Comparison of ENCODE assay signal across 12 cellular contexts in the genomic region with DNA sequence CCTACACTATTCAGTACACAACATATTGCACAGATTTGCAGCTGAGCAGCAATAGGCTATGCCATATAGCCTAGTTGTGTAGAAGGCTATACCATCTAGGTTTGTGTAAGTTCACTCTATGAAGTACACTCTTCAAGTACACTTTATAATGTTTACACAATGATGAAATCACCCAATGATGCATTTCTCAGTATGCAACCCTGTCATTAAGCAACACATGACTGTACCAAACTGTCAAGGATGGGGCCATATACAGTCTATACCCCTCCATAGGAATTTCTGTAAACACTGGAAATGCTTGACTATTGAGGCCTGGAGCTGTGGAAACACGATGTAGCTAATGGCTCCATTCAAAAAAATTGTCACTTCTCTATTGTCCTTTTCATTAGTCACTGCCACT.
DNase-seq lines count a peak whose midpoint lies in the region; ATAC-seq and FAIRE-seq lines count a peak whose summit lies in the region.
"Had no signal": no experiment of that assay in that cellular context is flagged by ENCODE, and none has a peak within 500 bp of the region (broad histone marks: within the 10 kb centered on the region; RNA-seq: fewer than 3 reads in every experiment).

No MANE protein-coding gene starts in this region.

- H3K27ac ChIP-seq in epithelial cell of prostate = no peak overlapping the region

- DNase-seq in NOMO-1 (lab: John Stamatoyannopoulos, UW; ENCODE audit: unreplicated experiment in 2 of 2) (peak; percentile 5 to 29), NOMO-1 treated with dmso at 0.1 percent for 144 hours (lab: John Stamatoyannopoulos, UW; ENCODE audit: unreplicated experiment) (no peak), NCI-H226 (peak; percentile 4), epithelial cell of prostate (ENCODE audit: low read depth, low spot score) (peak; percentile 12), stromal cell of bone marrow (ENCODE audit: low read depth) (peak; percentile 9), RCC 7860 (ENCODE audit: low spot score) (no peak), NCI-H1048 (lab: John Stamatoyannopoulos, UW) (no peak)
- DNase-seq: activated CD4-positive, CD25-positive, alpha-beta regulatory T cell treated with anti-CD3 and anti-CD28 coated beads, Interleukin-2, amount 50 U/mL, for 72 hours; amygdala; MG63; stimulated activated CD4-positive, alpha-beta T cell treated with anti-CD3 and anti-CD28 coated beads, Interleukin-2, amount 100 ng/mL, for 24 hours had no signal

- ATAC-seq in GM18873 (IDR thresholded peaks at IDR 0.05; ENCODE audit: low FRiP score, unreplicated experiment) = no peak

- FAIRE-seq in RCC 7860 (lab: Jason Lieb, UNC) = no peak

Comparison
In these comparisons a context has a peak if more than half of its experiments do, and no peak if none do; other contexts are left out.
1. DNase-seq: peak in NOMO-1 (2 of 2), NCI-H226 (single experiment), epithelial cell of prostate (single experiment) and stromal cell of bone marrow (single experiment); none in NOMO-1 treated with dmso at 0.1 percent for 144 hours (single experiment), RCC 7860 (single experiment) and NCI-H1048 (single experiment).